ENCODE assay signal across 17 cellular contexts in the genomic region with DNA sequence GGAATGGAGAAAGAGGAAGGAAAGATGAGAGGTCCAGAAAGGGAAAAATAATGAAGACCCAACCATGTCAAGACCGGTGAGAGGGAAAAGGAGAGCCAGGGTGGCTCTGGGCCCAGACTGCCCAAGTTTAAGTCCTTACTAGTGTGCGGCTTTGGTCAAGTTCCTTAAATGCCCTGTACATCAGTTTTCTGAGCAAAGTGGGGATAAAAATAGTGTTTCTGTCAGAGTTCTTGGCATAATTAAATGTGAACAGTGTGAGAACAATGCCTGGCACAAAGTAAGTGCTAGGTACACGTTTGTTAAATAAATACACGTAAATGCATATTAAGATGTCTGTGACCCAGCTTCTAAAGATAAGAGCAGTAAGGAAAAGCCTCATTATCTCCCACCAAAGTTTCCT.
"Had no signal": no experiment of that assay in that cellular context is flagged by ENCODE, and none has a peak within 500 bp of the region (broad histone marks: within the 10 kb centered on the region; RNA-seq: fewer than 3 reads in every experiment).

No MANE protein-coding gene starts in this region.

- H3K27me3 Mint-ChIP-seq: brain, progenitor cell of endocrine pancreas had no signal

- H3K9me3 Mint-ChIP-seq: activated CD4-positive, alpha-beta memory T cell treated with anti-CD3 and anti-CD28 coated beads, Interleukin-2, amount 10 ng/mL, durations not matched to agents 7 days and 5 days; activated naive CD4-positive, alpha-beta T cell treated with anti-CD3 and anti-CD28 coated beads, Interleukin-2, amount 50 U/mL, for 72 hours; activated T-cell treated with anti-CD3 and anti-CD28 coated beads, Interleukin-2, amount 50 U/mL, for 4 hours; endodermal cell; stimulated activated naive CD8-positive, alpha-beta T cell treated with anti-CD3 and anti-CD28 coated beads, Interleukin-15, amount 100 ng/mL, for 72 hours had no signal

- ATAC-seq: activated CD4-positive, alpha-beta T cell treated with anti-CD3 and anti-CD28 coated beads for 36 hours; activated naive CD4-positive, alpha-beta T cell treated with anti-CD3 and anti-CD28 coated beads, Interleukin-2, amount 50 U/mL, for 72 hours; activated T-cell treated with anti-CD3 and anti-CD28 coated beads, Interleukin-2, amount 50 U/mL, for 4 hours; stimulated activated naive CD8-positive, alpha-beta T cell treated with anti-CD3 and anti-CD28 coated beads, Interleukin-15, amount 100 ng/mL, for 72 hours; T-helper 17 cell had no signal

- H3K27ac ChIP-seq: uterus, WERI-Rb-1 had no signal

- H3K4me3 Mint-ChIP-seq: activated CD4-positive, alpha-beta memory T cell treated with anti-CD3 and anti-CD28 coated beads, Interleukin-2, amount 10 ng/mL, durations not matched to agents 7 days and 5 days; activated CD4-positive, alpha-beta T cell treated with anti-CD3 and anti-CD28 coated beads for 36 hours; activated T-cell treated with anti-CD3 and anti-CD28 coated beads, Interleukin-2, amount 50 U/mL, for 4 hours; brain; endodermal cell; nephron progenitor cell; stimulated activated naive CD8-positive, alpha-beta T cell treated with anti-CD3 and anti-CD28 coated beads, Interleukin-15, amount 100 ng/mL, for 72 hours; T-helper 17 cell had no signal

- H3K4me1 Mint-ChIP-seq: activated CD4-positive, alpha-beta memory T cell treated with anti-CD3 and anti-CD28 coated beads, Interleukin-2, amount 10 ng/mL, durations not matched to agents 7 days and 5 days; activated CD4-positive, alpha-beta T cell treated with anti-CD3 and anti-CD28 coated beads for 36 hours; stimulated activated naive CD8-positive, alpha-beta T cell treated with anti-CD3 and anti-CD28 coated beads, Interleukin-15, amount 100 ng/mL, for 72 hours had no signal

- H3K9me3 ChIP-seq: right lobe of liver, uterus had no signal

- H3K27ac Mint-ChIP-seq: activated CD4-positive, alpha-beta memory T cell treated with anti-CD3 and anti-CD28 coated beads, Interleukin-2, amount 10 ng/mL, durations not matched to agents 7 days and 5 days; activated CD4-positive, alpha-beta T cell treated with anti-CD3 and anti-CD28 coated beads for 36 hours; activated naive CD4-positive, alpha-beta T cell treated with anti-CD3 and anti-CD28 coated beads, Interleukin-2, amount 50 U/mL, for 72 hours; endodermal cell; progenitor cell of endocrine pancreas; stimulated activated naive CD8-positive, alpha-beta T cell treated with anti-CD3 and anti-CD28 coated beads, Interleukin-15, amount 100 ng/mL, for 72 hours; T-helper 17 cell had no signal

- H3K36me3 Mint-ChIP-seq: activated naive CD4-positive, alpha-beta T cell treated with anti-CD3 and anti-CD28 coated beads, Interleukin-2, amount 50 U/mL, for 72 hours had no signal

- H3K36me3 ChIP-seq: right lobe of liver, uterus, WERI-Rb-1 had no signal

- H3K4me3 ChIP-seq: right lobe of liver, uterus had no signal

- H3K4me1 ChIP-seq: uterus had no signal

- DNase-seq: activated CD4-positive, alpha-beta memory T cell treated with anti-CD3 and anti-CD28 coated beads, Interleukin-2, amount 10 ng/mL, durations not matched to agents 7 days and 5 days; activated CD4-positive, alpha-beta T cell treated with anti-CD3 and anti-CD28 coated beads for 36 hours; activated gamma-delta T cell; activated T-cell treated with anti-CD3 and anti-CD28 coated beads, Interleukin-2, amount 50 U/mL, for 4 hours; amniotic stem cell; cerebellar nuclear complex; endodermal cell; hypothalamus; nephron progenitor cell; stimulated activated naive CD8-positive, alpha-beta T cell treated with anti-CD3 and anti-CD28 coated beads, Interleukin-15, amount 100 ng/mL, for 72 hours; T-helper 17 cell; uterus; WERI-Rb-1 had no signal

- H3K27me3 ChIP-seq: right lobe of liver, uterus had no signal
